In the genomic region with DNA sequence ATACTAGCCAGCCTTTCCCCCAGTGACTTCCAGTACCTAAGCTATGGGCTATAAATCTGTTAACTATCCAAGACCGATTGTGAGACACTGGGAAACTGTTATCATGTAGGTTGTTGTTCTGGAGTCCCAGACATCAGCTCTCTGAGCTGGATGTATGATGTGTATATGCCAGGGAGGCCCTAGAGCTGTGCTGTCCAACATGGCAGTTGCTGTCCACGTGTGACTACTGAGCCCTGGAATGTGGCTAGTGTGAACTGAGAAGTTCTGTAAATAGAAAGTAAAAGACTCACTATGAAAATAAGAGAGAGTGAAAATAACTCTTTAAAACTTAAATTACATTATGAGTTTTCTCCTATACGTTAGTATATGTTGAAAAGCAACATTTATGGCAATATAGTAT, we compare ENCODE assay signal across 27 cellular contexts.
DNase-seq lines count a peak whose midpoint lies in the region; ATAC-seq, FAIRE-seq and TF ChIP-seq lines count a peak whose summit lies in the region.
"Had no signal": no experiment of that assay in that cellular context is flagged by ENCODE, and none has a peak within 500 bp of the region (broad histone marks: within the 10 kb centered on the region; RNA-seq: fewer than 3 reads in every experiment).

No MANE protein-coding gene starts in this region.

- DNase-seq in H54 (ENCODE audit: insufficient read length, low spot score) (peak; percentile 6), PC-3 (peak; percentile 78), GM12878 (ENCODE audit: low read depth, low spot score) (no peak), kidney glomerular epithelial cell (lab: John Stamatoyannopoulos, UW) (peak; percentile 23), omental fat pad (ENCODE audit: low spot score) (no peak), NCI-H446 treated with DMSO at 0.1 percent for 48 hours (lab: John Stamatoyannopoulos, UW) (no peak), mesenteric fat pad (ENCODE audit: low spot score) (no peak)
- DNase-seq: activated CD8-positive, alpha-beta memory T cell treated with anti-CD3 and anti-CD28 coated beads for 24 hours; activated gamma-delta T cell; brain microvascular endothelial cell; DMS153; foreskin melanocyte; GDM1; NCI-H1048; NCI-H1694; NCI-H2171; NCI-H526 treated with DMSO at 0.1 percent for 48 hours; RPMI8226; stimulated activated CD4-positive, alpha-beta T cell treated with anti-CD3 and anti-CD28 coated beads, Interleukin-4, amount 100 ng/mL, for 24 hours; T-helper 2 cell had no signal

- H3K36me3 ChIP-seq in PC-3 (ENCODE audit: low read depth, low read length) (no peaks in the 10 kb centered on the region), GM12878 (ENCODE audit: control insufficient read depth in 2 of 2, insufficient read depth in 2 of 2, low read length in 1 of 2) (no peaks in the 10 kb centered on the region)
- H3K36me3 ChIP-seq: brain microvascular endothelial cell, suprapubic skin had no signal

- H4K20me1 ChIP-seq in PC-3 (ENCODE audit: low read length), result no peaks in the 10 kb centered on the region
- H4K20me1 ChIP-seq in GM12878 (ENCODE audit: control insufficient read depth, insufficient read depth), result no peaks in the 10 kb centered on the region

- FAIRE-seq in H54 (lab: Jason Lieb, UNC) (no peak), GM12878 (lab: Jason Lieb, UNC) (no peak)

- H3K4me2 ChIP-seq in PC-3 (ENCODE audit: low read length) (0 out of 2 replicates have a peak overlapping the region, but pooled peaks have one; percentile 5), GM12878 (ENCODE audit: control insufficient read depth, insufficient read depth) (no peak overlapping the region)

- SMC1A ChIA-PET in GM12878 (lab: Charles Lee; ENCODE audit: uncharacterized antibody, unreplicated experiment), result interaction anchor here (1.1 kb wide), 1 partner anchor 14 kb away, joined by 3 read pairs; no protein-coding TSS in a partner anchor

- no peak overlapping the region for H3K4me3 ChIP-seq in PC-3 (ENCODE audit: low read length)
- H3K4me3 ChIP-seq in GM12878, result no peak overlapping the region
- H3K4me3 ChIP-seq: SK-N-MC, suprapubic skin had no signal

- no peak overlapping the region for H3K9ac ChIP-seq in PC-3 (ENCODE audit: low read length)
- no peak overlapping the region for H3K9ac ChIP-seq in GM12878 (ENCODE audit: control insufficient read depth, insufficient read depth, low read length)

- H3K79me2 ChIP-seq in PC-3 (ENCODE audit: low read length) (no peaks in the 10 kb centered on the region), GM12878 (ENCODE audit: control insufficient read depth, insufficient read depth, low read length) (no peaks in the 10 kb centered on the region)

- no peak overlapping the region for H3K27ac ChIP-seq in PC-3 (ENCODE audit: low read length)
- no peak overlapping the region for H3K27ac ChIP-seq in GM12878 (ENCODE audit: control insufficient read depth, insufficient read depth)
- H3K27ac ChIP-seq: brain microvascular endothelial cell, epithelial cell of prostate, SK-N-MC, suprapubic skin had no signal

- intact Hi-C loops in PC-3 (cut with micrococcal nuclease), result no loop called here
- intact Hi-C loops in GM12878 (cut with micrococcal nuclease; ENCODE audit: unreplicated experiment), result no loop called here

- whole genome bisulfite sequencing in GM12878 (ENCODE audit: insufficient coverage, insufficient replicate concordance, low lambda C conversion rate, missing lambda C conversion rate), result 0% methylated on average over 3 of the region's 3 CpGs

- POLR2A ChIA-PET in PC-3 (lab: Charles Lee; ENCODE audit: unreplicated experiment), result no interaction called here
- POLR2A ChIA-PET in GM12878 (lab: Charles Lee), result no interaction called here

- H2AFZ ChIP-seq in PC-3 (ENCODE audit: low read length), result peak overlapping the region; percentile 39; the same call in 1 of the 2 replicates
- no peak overlapping the region for H2AFZ ChIP-seq in GM12878 (ENCODE audit: control insufficient read depth, low read depth, low read length)

- H3K4me1 ChIP-seq in PC-3 (ENCODE audit: insufficient read depth, low read length), result peaks cover 11% of the 10 kb centered on the region
- no peaks in the 10 kb centered on the region for H3K4me1 ChIP-seq in GM12878 (ENCODE audit: control insufficient read depth, insufficient read depth, low read length)
- H3K4me1 ChIP-seq: suprapubic skin had no signal

- ATAC-seq in PC-3, result peak; percentile 99
- ATAC-seq in GM12878, result peak; percentile 34; the same call in 1 of the 3 replicates
- no peak for ATAC-seq in GM21381 (IDR thresholded peaks at IDR 0.05; ENCODE audit: unreplicated experiment)
- no peak for ATAC-seq in omental fat pad (ENCODE audit: low FRiP score)
- ATAC-seq: left lobe of liver; sciatic nerve; stimulated activated memory B cell treated with anti-CD40 and anti-IgM and Interleukin-4, amounts not matched to agents 10 μg/mL and 1 μg/mL and 100 μg/mL, for 72 hours had no signal

- no peaks in the 10 kb centered on the region for H3F3A ChIP-seq in PC-3 (ENCODE audit: low read length, unreplicated experiment)

- H3K9me3 ChIP-seq in PC-3 (ENCODE audit: low read length), result no peaks in the 10 kb centered on the region
- no peaks in the 10 kb centered on the region for H3K9me3 ChIP-seq in GM12878 (replicated peaks; ENCODE audit: control insufficient read depth, insufficient read depth, low read length)
- H3K9me3 ChIP-seq: suprapubic skin had no signal

- TF ChIP-seq POLR2A in H54 (IDR thresholded peaks at IDR 0.05; ENCODE audit: low read depth, low read length) (no peak), GM12878 (IDR thresholded peaks at IDR 0.05; ENCODE audit: low read depth, low read length) (no peak)

- no peaks in the 10 kb centered on the region for H3K9me2 ChIP-seq in PC-3 (replicated peaks; ENCODE audit: low read length)

- no peak for TF ChIP-seq RAD21 in GM12878 (IDR thresholded peaks at IDR 0.05; ENCODE audit: insufficient read depth, low read depth, low read length)

- TF ChIP-seq CTCF in PC-3 (conservative IDR thresholded peaks at IDR 0.05; ENCODE audit: low read depth, low read length) (no peak), GM12878 (IDR thresholded peaks at IDR 0.05 in 2 of 3, conservative IDR thresholded peaks at IDR 0.05 in 1 of 3; ENCODE audit: control insufficient read depth in 2 of 3, extremely low read depth in 1 of 3, insufficient read depth in 1 of 3, low read depth in 3 of 3, low read length in 3 of 3) (no peak), omental fat pad (IDR thresholded peaks at IDR 0.05) (no peak)

- no peak for TF ChIP-seq EP300 in GM12878 (IDR thresholded peaks at IDR 0.05; ENCODE audit: borderline replicate concordance in 1 of 2, control insufficient read depth in 1 of 2, low read depth in 2 of 2, low read length in 2 of 2)

- in situ Hi-C loops in GM12878 (cut with MboI), result no loop called here

- BruUV-seq in PC-3 (replicated peaks; lab: Mats Ljungman, UMichigan), result no TSS peak
- no TSS peak for BruUV-seq in GM12878 (replicated peaks; lab: Mats Ljungman, UMichigan)

- CTCF ChIA-PET in PC-3 (lab: Charles Lee), result no interaction called here
- CTCF ChIA-PET in GM12878 (lab: Yijun Ruan, JAX), result interaction anchor here (1.2 kb wide), 1 partner anchor 230 kb away, joined by 3 read pairs; no protein-coding TSS in a partner anchor

- RAD21 ChIA-PET in GM12878 (lab: Charles Lee; ENCODE audit: unreplicated experiment), result interaction anchor here (1.3 kb wide), 1 partner anchor 230 kb away, joined by 3 read pairs; no protein-coding TSS in a partner anchor

- no peaks in the 10 kb centered on the region for H3K27me3 ChIP-seq in PC-3 (ENCODE audit: low read length)
- no peaks in the 10 kb centered on the region for H3K27me3 ChIP-seq in GM12878 (replicated peaks in 1 of 2; ENCODE audit: control insufficient read depth in 2 of 2, insufficient read depth in 2 of 2, low read length in 1 of 2)
- H3K27me3 ChIP-seq: brain microvascular endothelial cell, suprapubic skin had no signal

TF ChIP-seq in GM12878, 131 proteins besides CTCF, POLR2A, EP300 and RAD21 (continues in another document):
- TF ChIP-seq, protein P1, sequence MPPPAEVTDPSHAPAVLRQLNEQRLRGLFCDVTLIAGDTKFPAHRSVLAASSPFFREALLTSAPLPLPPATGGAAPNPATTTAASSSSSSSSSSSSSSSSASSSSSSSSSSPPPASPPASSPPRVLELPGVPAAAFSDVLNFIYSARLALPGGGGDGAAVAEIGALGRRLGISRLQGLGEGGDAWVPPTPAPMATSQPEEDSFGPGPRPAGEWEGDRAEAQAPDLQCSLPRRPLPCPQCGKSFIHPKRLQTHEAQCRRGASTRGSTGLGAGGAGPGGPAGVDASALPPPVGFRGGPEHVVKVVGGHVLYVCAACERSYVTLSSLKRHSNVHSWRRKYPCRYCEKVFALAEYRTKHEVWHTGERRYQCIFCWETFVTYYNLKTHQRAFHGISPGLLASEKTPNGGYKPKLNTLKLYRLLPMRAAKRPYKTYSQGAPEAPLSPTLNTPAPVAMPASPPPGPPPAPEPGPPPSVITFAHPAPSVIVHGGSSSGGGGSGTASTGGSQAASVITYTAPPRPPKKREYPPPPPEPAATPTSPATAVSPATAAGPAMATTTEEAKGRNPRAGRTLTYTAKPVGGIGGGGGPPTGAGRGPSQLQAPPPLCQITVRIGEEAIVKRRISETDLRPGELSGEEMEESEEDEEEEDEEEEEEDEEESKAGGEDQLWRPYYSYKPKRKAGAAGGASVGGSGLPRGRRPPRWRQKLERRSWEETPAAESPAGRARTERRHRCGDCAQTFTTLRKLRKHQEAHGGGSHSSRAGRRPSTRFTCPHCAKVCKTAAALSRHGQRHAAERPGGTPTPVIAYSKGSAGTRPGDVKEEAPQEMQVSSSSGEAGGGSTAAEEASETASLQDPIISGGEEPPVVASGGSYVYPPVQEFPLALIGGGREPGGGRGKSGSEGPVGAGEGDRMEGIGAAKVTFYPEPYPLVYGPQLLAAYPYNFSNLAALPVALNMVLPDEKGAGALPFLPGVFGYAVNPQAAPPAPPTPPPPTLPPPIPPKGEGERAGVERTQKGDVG (CRISPR knock-in tag; IDR thresholded peaks at IDR 0.05), result no peak
- TF ChIP-seq TAF1 (IDR thresholded peaks at IDR 0.05; ENCODE audit: borderline replicate concordance, low read depth, low read length) (no peak), HDGF (IDR thresholded peaks at IDR 0.05) (no peak), FOXM1 (IDR thresholded peaks at IDR 0.05; ENCODE audit: low read depth, low read length) (no peak), WRNIP1 (IDR thresholded peaks at IDR 0.05; ENCODE audit: borderline replicate concordance, low read depth, low read length) (no peak), PML (IDR thresholded peaks at IDR 0.05; ENCODE audit: low read length) (no peak), SIX5 (IDR thresholded peaks at IDR 0.05; ENCODE audit: low read depth, low read length, severe bottlenecking) (no peak), ZSCAN29 (IDR thresholded peaks at IDR 0.05) (no peak), STAT3 (IDR thresholded peaks at IDR 0.05; ENCODE audit: low read depth, low read length) (no peak), RFX5 (IDR thresholded peaks at IDR 0.05; ENCODE audit: low read depth, low read length) (no peak)
- TF ChIP-seq, protein P2, sequence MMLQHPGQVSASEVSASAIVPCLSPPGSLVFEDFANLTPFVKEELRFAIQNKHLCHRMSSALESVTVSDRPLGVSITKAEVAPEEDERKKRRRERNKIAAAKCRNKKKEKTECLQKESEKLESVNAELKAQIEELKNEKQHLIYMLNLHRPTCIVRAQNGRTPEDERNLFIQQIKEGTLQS (IDR thresholded peaks at IDR 0.05; ENCODE audit: borderline replicate concordance, extremely low read depth, low read depth, low read length), result no peak

Comparison
In these comparisons a context has a peak if more than half of its experiments do, and no peak if none do; other contexts are left out.
1. DNase-seq: peak in H54 (single experiment), PC-3 (single experiment) and kidney glomerular epithelial cell (single experiment); none in GM12878 (single experiment), omental fat pad (single experiment), NCI-H446 treated with DMSO at 0.1 percent for 48 hours (single experiment) and mesenteric fat pad (single experiment).
2. ATAC-seq: peak in PC-3 (single experiment) and GM12878 (single experiment); none in GM21381 (single experiment) and omental fat pad (single experiment).